ENCODE assay signal across 18 cellular contexts in the genomic region with DNA sequence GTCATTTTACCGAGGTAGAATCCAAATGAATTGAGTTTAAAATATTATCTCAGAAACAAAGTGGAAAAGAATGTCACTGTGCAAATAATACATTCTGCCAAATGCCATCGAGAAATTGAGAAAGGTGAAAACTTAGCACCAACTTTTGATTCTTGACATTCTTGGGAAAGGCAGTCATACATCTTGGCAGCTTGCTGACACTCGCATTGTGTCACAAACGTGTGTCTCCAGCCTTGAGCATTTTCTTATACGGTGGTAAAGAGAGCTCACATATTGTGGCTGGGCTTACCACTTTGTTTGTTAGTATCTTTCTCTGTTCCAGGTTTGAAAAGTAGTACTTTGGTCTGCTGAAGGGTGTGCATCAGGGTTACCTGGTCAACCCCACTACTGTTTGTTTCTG.
DNase-seq lines count a peak whose midpoint lies in the region; ATAC-seq and TF ChIP-seq lines count a peak whose summit lies in the region.
"Had no signal": no experiment of that assay in that cellular context is flagged by ENCODE, and none has a peak within 500 bp of the region (broad histone marks: within the 10 kb centered on the region; RNA-seq: fewer than 3 reads in every experiment).

No MANE protein-coding gene starts in this region.

- intact Hi-C loops in PC-3 (cut with micrococcal nuclease) (no loop called here), left lung (cut with DNase I) (no loop called here), heart left ventricle (cut with DNase I) (no loop called here)

- 77 to 88% (median 80%) methylated on average over 5 of the region's 5 CpGs for WGBS in heart left ventricle, 4 donors

- H3K27ac ChIP-seq in PC-3 (ENCODE audit: low read length), result no peak overlapping the region
- H3K27ac ChIP-seq in left lung, result no peak overlapping the region
- H3K27ac ChIP-seq in heart left ventricle, result no peak overlapping the region

- no peak overlapping the region for H3K9ac ChIP-seq in PC-3 (ENCODE audit: low read length)
- H3K9ac ChIP-seq: SK-N-SH had no signal

- no peaks in the 10 kb centered on the region for H3K79me2 ChIP-seq in PC-3 (ENCODE audit: low read length)

- H3K4me3 ChIP-seq in PC-3 (ENCODE audit: low read length), result no peak overlapping the region
- no peak overlapping the region for H3K4me3 ChIP-seq in left lung
- no peak overlapping the region for H3K4me3 ChIP-seq in heart left ventricle

- H3K4me1 ChIP-seq in PC-3 (ENCODE audit: insufficient read depth, low read length) (no peaks in the 10 kb centered on the region), left lung (no peaks in the 10 kb centered on the region), heart left ventricle (no peaks in the 10 kb centered on the region)

- ATAC-seq in PC-3, result peak; percentile 65
- ATAC-seq in left lung, result peak; percentile 93
- no peak for ATAC-seq in HG02840 (IDR thresholded peaks at IDR 0.05; ENCODE audit: low FRiP score, unreplicated experiment)
- no peak for ATAC-seq in heart left ventricle
- ATAC-seq: T-helper 17 cell had no signal

- CTCF ChIA-PET in PC-3 (lab: Charles Lee), result no interaction called here

- peak; percentile 0 for DNase-seq in HPDE6-E6E7 (ENCODE audit: extremely low spot score)
- peak; percentile 69 for DNase-seq in PC-3
- no peak for DNase-seq in left lung
- no peak for DNase-seq in GM19240 (ENCODE audit: insufficient read length, low spot score)
- no peak for DNase-seq in NCI-H1694 (lab: John Stamatoyannopoulos, UW)
- DNase-seq in heart left ventricle, result no peak
- DNase-seq: GOT3, HCEC 1CT, NCI-H1092 treated with DMSO at 0.1 percent for 48 hours, NCI-H1436, NCI-H2029, NCI-H2227 treated with DMSO at 0.1 percent for 48 hours, NCI-H510A, NCI-H69, OCI-M1, SK-N-SH, T-helper 17 cell had no signal

- H3K36me3 ChIP-seq in PC-3 (ENCODE audit: low read depth, low read length), result no peaks in the 10 kb centered on the region
- H3K36me3 ChIP-seq in left lung, result no peaks in the 10 kb centered on the region
- H3K36me3 ChIP-seq in heart left ventricle, result no peaks in the 10 kb centered on the region

- no peaks in the 10 kb centered on the region for H4K20me1 ChIP-seq in PC-3 (ENCODE audit: low read length)

- no peaks in the 10 kb centered on the region for H3K9me2 ChIP-seq in PC-3 (replicated peaks; ENCODE audit: low read length)
- H3K9me2 ChIP-seq: SK-N-SH had no signal

- no peak overlapping the region for H3K4me2 ChIP-seq in PC-3 (ENCODE audit: low read length)
- H3K4me2 ChIP-seq: SK-N-SH had no signal

- H3K9me3 ChIP-seq in PC-3 (ENCODE audit: low read length), result no peaks in the 10 kb centered on the region
- H3K9me3 ChIP-seq in left lung, result peaks cover 0 to 15% of the 10 kb centered on the region in 2 donors
- H3K9me3 ChIP-seq in heart left ventricle, result peaks cover 0 to 11% (median 0%) of the 10 kb centered on the region in 12 donors
- H3K9me3 ChIP-seq: SK-N-SH had no signal

- no peak for TF ChIP-seq CTCF in PC-3 (conservative IDR thresholded peaks at IDR 0.05; ENCODE audit: low read depth, low read length)
- TF ChIP-seq CTCF in left lung (IDR thresholded peaks at IDR 0.05), result no peak
- TF ChIP-seq CTCF in heart left ventricle (IDR thresholded peaks at IDR 0.05), result no peak

- H3K27me3 ChIP-seq in PC-3 (ENCODE audit: low read length) (no peaks in the 10 kb centered on the region), left lung (no peaks in the 10 kb centered on the region), heart left ventricle (no peaks in the 10 kb centered on the region)

- TF ChIP-seq POLR2A in heart left ventricle (IDR thresholded peaks at IDR 0.05), result no peak

- BruUV-seq in PC-3 (replicated peaks; lab: Mats Ljungman, UMichigan), result no TSS peak

- POLR2A ChIA-PET in PC-3 (lab: Charles Lee; ENCODE audit: unreplicated experiment), result no interaction called here

- no peak overlapping the region for H2AFZ ChIP-seq in PC-3 (ENCODE audit: low read length)

- H3F3A ChIP-seq in PC-3 (ENCODE audit: low read length, unreplicated experiment), result no peaks in the 10 kb centered on the region

Comparison
In these comparisons a context has a peak if more than half of its experiments do, and no peak if none do; other contexts are left out.
1. DNase-seq: peak in HPDE6-E6E7 (single experiment) and PC-3 (single experiment); none in left lung (0 of 2), GM19240 (single experiment), NCI-H1694 (single experiment) and heart left ventricle (0 of 5).
2. ATAC-seq: peak in PC-3 (single experiment) and left lung (single experiment); none in HG02840 (single experiment) and heart left ventricle (0 of 4).